Comparison of ENCODE assay signal across 23 cellular contexts in the genomic region with DNA sequence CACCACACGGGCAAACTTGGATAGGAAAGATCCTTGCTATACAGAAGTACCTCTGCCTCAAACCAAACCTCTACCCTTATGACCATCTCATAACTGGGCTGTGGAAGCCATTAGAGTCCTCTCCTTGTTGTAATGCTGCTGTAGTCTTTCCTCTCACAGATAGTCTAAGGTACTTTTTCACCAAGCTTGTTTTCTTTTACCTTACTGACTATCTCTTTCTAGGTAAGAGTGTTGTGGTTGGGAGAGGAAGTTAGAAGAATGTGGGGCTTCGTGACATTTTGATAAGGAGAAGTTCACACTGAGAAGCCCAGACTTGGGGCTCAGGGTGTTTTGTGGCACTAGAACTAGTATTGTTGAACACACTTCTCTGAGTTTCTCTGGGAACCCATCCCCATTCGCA. TPM values are rescaled to one million over a fixed set of nuclear protein-coding genes. Genes with fewer than 3 reads are reported as not detected.
DNase-seq lines count a peak whose midpoint lies in the region; ATAC-seq lines count a peak whose summit lies in the region.
"Had no signal": no experiment of that assay in that cellular context is flagged by ENCODE, and none has a peak within 500 bp of the region (broad histone marks: within the 10 kb centered on the region; RNA-seq: fewer than 3 reads in every experiment).

No MANE protein-coding gene starts in this region.

- peak overlapping the region; percentile 82 for H3K27ac Mint-ChIP-seq in activated naive CD4-positive, alpha-beta T cell treated with anti-CD3 and anti-CD28 coated beads, Interleukin-2, amount 10 ng/mL, durations not matched to agents 7 days and 5 days
- H3K27ac Mint-ChIP-seq in activated naive CD8-positive, alpha-beta T cell = peak overlapping the region; percentile 74
- H3K27ac Mint-ChIP-seq in stimulated activated naive CD8-positive, alpha-beta T cell treated with anti-CD3 and anti-CD28 coated beads, Interleukin-15, amount 100 ng/mL, for 72 hours = peak overlapping the region; percentile 8 to 19
- H3K27ac Mint-ChIP-seq: IgD-negative memory B cell had no signal

- H3K9me3 Mint-ChIP-seq in activated naive CD4-positive, alpha-beta T cell treated with anti-CD3 and anti-CD28 coated beads, Interleukin-2, amount 10 ng/mL, durations not matched to agents 7 days and 5 days = peaks cover 2% of the 10 kb centered on the region
- no peaks in the 10 kb centered on the region for H3K9me3 Mint-ChIP-seq in activated naive CD8-positive, alpha-beta T cell (ENCODE audit: low read depth)
- no peaks in the 10 kb centered on the region for H3K9me3 Mint-ChIP-seq in stimulated activated naive CD8-positive, alpha-beta T cell treated with anti-CD3 and anti-CD28 coated beads, Interleukin-15, amount 100 ng/mL, for 72 hours
- H3K9me3 Mint-ChIP-seq: IgD-negative memory B cell had no signal

- H3K27me3 Mint-ChIP-seq in activated naive CD4-positive, alpha-beta T cell treated with anti-CD3 and anti-CD28 coated beads, Interleukin-2, amount 10 ng/mL, durations not matched to agents 7 days and 5 days = peaks cover 7% of the 10 kb centered on the region
- H3K27me3 Mint-ChIP-seq in activated naive CD8-positive, alpha-beta T cell = no peaks in the 10 kb centered on the region
- no peaks in the 10 kb centered on the region for H3K27me3 Mint-ChIP-seq in stimulated activated naive CD8-positive, alpha-beta T cell treated with anti-CD3 and anti-CD28 coated beads, Interleukin-15, amount 100 ng/mL, for 72 hours

- DNase-seq in DMS 273 (lab: John Stamatoyannopoulos, UW; ENCODE audit: unreplicated experiment) (peak; percentile 8), DMS 273 treated with DMSO at 0.1 percent for 48 hours (lab: John Stamatoyannopoulos, UW) (no peak)
- no peak for DNase-seq in activated naive CD4-positive, alpha-beta T cell treated with anti-CD3 and anti-CD28 coated beads, Interleukin-2, amount 10 ng/mL, durations not matched to agents 7 days and 5 days
- no peak for DNase-seq in activated naive CD4-positive, alpha-beta T cell (lab: John Stamatoyannopoulos, UW)
- no peak for DNase-seq in stimulated activated naive CD8-positive, alpha-beta T cell treated with anti-CD3 and anti-CD28 coated beads, Interleukin-15, amount 100 ng/mL, for 72 hours
- DNase-seq: activated CD4-positive, alpha-beta T cell treated with anti-CD3 and anti-CD28 coated beads, Interleukin-2, amount 50 U/mL, for 4 hours; adrenal gland; brain microvascular endothelial cell; CD4-positive, alpha-beta memory T cell; effector CD4-positive, alpha-beta T cell; GF-D8; head of caudate nucleus; mammary epithelial cell; MG63; NCI-H446; stimulated activated CD4-positive, alpha-beta T cell treated with anti-CD3 and anti-CD28 coated beads, Interleukin-15, amount 100 ng/mL, for 24 hours; upper lobe of left lung had no signal

- CTCF ChIA-PET in activated naive CD4-positive, alpha-beta T cell treated with anti-CD3 and anti-CD28 coated beads, Interleukin-2, amount 10 ng/mL, durations not matched to agents 7 days and 5 days (lab: Charles Lee) = interaction anchor here (2.3 kb wide), 1 partner anchor 20 kb away, joined by 11 read pairs; no protein-coding TSS in a partner anchor

- H3K4me3 Mint-ChIP-seq in activated naive CD4-positive, alpha-beta T cell treated with anti-CD3 and anti-CD28 coated beads, Interleukin-2, amount 10 ng/mL, durations not matched to agents 7 days and 5 days = peak overlapping the region; percentile 2
- H3K4me3 Mint-ChIP-seq in activated naive CD8-positive, alpha-beta T cell = peak overlapping the region; percentile 15
- peak overlapping the region; percentile 36 to 67 for H3K4me3 Mint-ChIP-seq in stimulated activated naive CD8-positive, alpha-beta T cell treated with anti-CD3 and anti-CD28 coated beads, Interleukin-15, amount 100 ng/mL, for 72 hours
- H3K4me3 Mint-ChIP-seq: CD4-positive, alpha-beta memory T cell; IgD-negative memory B cell had no signal

- H3K36me3 Mint-ChIP-seq in activated naive CD4-positive, alpha-beta T cell treated with anti-CD3 and anti-CD28 coated beads, Interleukin-2, amount 10 ng/mL, durations not matched to agents 7 days and 5 days = peaks cover 5% of the 10 kb centered on the region
- no peaks in the 10 kb centered on the region for H3K36me3 Mint-ChIP-seq in activated naive CD8-positive, alpha-beta T cell
- H3K36me3 Mint-ChIP-seq: CD4-positive, alpha-beta memory T cell; IgD-negative memory B cell had no signal

- H3K4me1 Mint-ChIP-seq in activated naive CD4-positive, alpha-beta T cell treated with anti-CD3 and anti-CD28 coated beads, Interleukin-2, amount 10 ng/mL, durations not matched to agents 7 days and 5 days = peaks cover 55% of the 10 kb centered on the region
- peaks cover 53% of the 10 kb centered on the region for H3K4me1 Mint-ChIP-seq in activated naive CD8-positive, alpha-beta T cell (ENCODE audit: low read depth)
- peaks cover 49% of the 10 kb centered on the region for H3K4me1 Mint-ChIP-seq in stimulated activated naive CD8-positive, alpha-beta T cell treated with anti-CD3 and anti-CD28 coated beads, Interleukin-15, amount 100 ng/mL, for 72 hours
- H3K4me1 Mint-ChIP-seq: IgD-negative memory B cell had no signal

- ATAC-seq in stimulated activated naive CD8-positive, alpha-beta T cell treated with anti-CD3 and anti-CD28 coated beads, Interleukin-15, amount 100 ng/mL, for 72 hours = peak; percentile 53
- no peak for ATAC-seq in GM18861 (IDR thresholded peaks at IDR 0.05; ENCODE audit: unreplicated experiment)
- no peak for ATAC-seq in esophagus mucosa
- ATAC-seq: Right ventricle myocardium inferior had no signal

RNA-seq across cellular contexts. Expression of gene CFAP95, which starts 8.9 kb away (rescaled TPM):
- total RNA-seq in esophagus mucosa = not detected
- total RNA-seq: CD4-positive, alpha-beta memory T cell; fibroblast of villous mesenchyme; mammary epithelial cell had no signal

Comparison
In these comparisons a context has a peak if more than half of its experiments do, and no peak if none do; other contexts are left out.
1. H3K27ac Mint-ChIP-seq: peak in every context shown above with its lines; median percentile 82 in activated naive CD4-positive, alpha-beta T cell treated with anti-CD3 and anti-CD28 coated beads, Interleukin-2, amount 10 ng/mL, durations not matched to agents 7 days and 5 days; 74 in activated naive CD8-positive, alpha-beta T cell; 14 in stimulated activated naive CD8-positive, alpha-beta T cell treated with anti-CD3 and anti-CD28 coated beads, Interleukin-15, amount 100 ng/mL, for 72 hours.